Comparison of ENCODE assay signal across 8 cellular contexts in genomic region chr17:64128787-64129514, GRCh38. TPM values are rescaled to one million over a fixed set of nuclear protein-coding genes. Genes with fewer than 3 reads are reported as not detected.
DNase-seq lines count a peak whose midpoint lies in the region; ATAC-seq and TF ChIP-seq lines count a peak whose summit lies in the region.

No MANE protein-coding gene starts in this region.

- H3K4me3 ChIP-seq in GM06990 (replicated peaks; ENCODE audit: low read depth, low read length): peak overlapping the region; percentile 84
- H3K4me3 ChIP-seq in ascending aorta: peak overlapping the region; percentile 94 to 96
- peak overlapping the region; percentile 85 to 87 for H3K4me3 ChIP-seq in stomach smooth muscle (ENCODE audit: low read length in 2 of 2)

- H3K4me1 ChIP-seq in ascending aorta (peaks cover 3 to 16% of the 10 kb centered on the region in 2 donors), stomach smooth muscle (ENCODE audit: control insufficient read depth, insufficient read depth, low read length) (peaks cover 14% of the 10 kb centered on the region)

- intact Hi-C loops in ascending aorta (cut with DNase I): loop anchor here (5.0 kb wide), 1 partner anchor 47 kb away; no protein-coding TSS in a partner anchor

- H3K9me3 ChIP-seq in KOPT-K1 (ENCODE audit: insufficient read depth, low read length, poor library complexity, severe bottlenecking) (no peaks in the 10 kb centered on the region), ascending aorta (no peaks in the 10 kb centered on the region), stomach smooth muscle (ENCODE audit: control insufficient read depth in 2 of 2, low read length in 2 of 2) (no peaks in the 10 kb centered on the region)

- H3K36me3 ChIP-seq in GM06990 (ENCODE audit: control insufficient read depth, insufficient read depth, low read length) (no peaks in the 10 kb centered on the region), KOPT-K1 (ENCODE audit: insufficient read depth, low read length) (peaks cover 4% of the 10 kb centered on the region; the same call in 1 of the 2 replicates), ascending aorta (no peaks in the 10 kb centered on the region), stomach smooth muscle (ENCODE audit: control insufficient read depth in 2 of 2, insufficient read depth in 2 of 2, low read length in 2 of 2) (no peaks in the 10 kb centered on the region)

- TF ChIP-seq CTCF in GM06990 (IDR thresholded peaks at IDR 0.05; ENCODE audit: insufficient read depth, low read length, poor library complexity, severe bottlenecking) (no peak), ascending aorta (IDR thresholded peaks at IDR 0.05) (no peak)

- no peak for ATAC-seq in GM18517 (IDR thresholded peaks at IDR 0.05; ENCODE audit: unreplicated experiment)

- peak overlapping the region; percentile 81 to 86 for H3K9ac ChIP-seq in stomach smooth muscle (ENCODE audit: low read length in 2 of 2)

- H3K27ac ChIP-seq in KOPT-K1 (ENCODE audit: low read depth, low read length, poor library complexity, severe bottlenecking): peak overlapping the region; percentile 77
- H3K27ac ChIP-seq in ascending aorta: peak overlapping the region; percentile 98 to 100
- H3K27ac ChIP-seq in stomach smooth muscle (ENCODE audit: low read length): peak overlapping the region; percentile 89

- H3K27me3 ChIP-seq in GM06990 (replicated peaks; ENCODE audit: control insufficient read depth, insufficient read depth, low read length) (no peaks in the 10 kb centered on the region), ascending aorta (no peaks in the 10 kb centered on the region), stomach smooth muscle (ENCODE audit: control insufficient read depth in 1 of 2, insufficient read depth in 2 of 2, low read length in 2 of 2) (no peaks in the 10 kb centered on the region)

- DNase-seq in GM06990 (ENCODE audit: extremely low read depth, insufficient read length) (no peak), ascending aorta (ENCODE audit: low spot score in 2 of 2) (no peak), islet precursor cell (peak; percentile 77), NCI-H2029 treated with DMSO at 0.1 percent for 48 hours (lab: John Stamatoyannopoulos, UW) (no peak), NCI-H1436 (lab: John Stamatoyannopoulos, UW) (no peak)

RNA-seq across cellular contexts. Expression of gene ERN1, which starts 1.0 kb away (rescaled TPM):
- total RNA-seq in ascending aorta: 26.5 TPM
